In the genomic region with DNA sequence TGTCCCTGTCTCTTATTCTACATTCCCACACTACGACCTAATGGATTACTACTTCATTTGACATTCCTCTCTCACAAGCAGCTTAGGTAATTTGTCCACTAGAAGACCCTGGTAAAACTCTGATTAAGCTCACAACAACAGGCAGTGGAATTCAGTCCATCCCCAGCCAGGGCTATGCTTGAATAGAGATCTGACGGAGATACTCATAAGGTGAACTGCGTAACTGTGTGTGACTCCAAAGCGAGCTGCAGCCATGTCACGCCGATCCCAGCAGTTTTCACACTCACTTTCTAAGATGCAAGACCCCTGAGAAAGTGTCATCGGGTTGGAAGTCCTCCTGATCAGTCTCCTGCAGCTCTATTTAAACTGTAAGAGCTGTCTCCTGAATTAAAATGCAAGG, we compare ENCODE assay signal across 19 cellular contexts. TPM values are rescaled to one million over a fixed set of nuclear protein-coding genes. Genes with fewer than 3 reads are reported as not detected.
"Had no signal": no experiment of that assay in that cellular context is flagged by ENCODE, and none has a peak within 500 bp of the region (broad histone marks: within the 10 kb centered on the region; RNA-seq: fewer than 3 reads in every experiment).

No MANE protein-coding gene starts in this region.

- H3K4me1 Mint-ChIP-seq: activated CD4-positive, alpha-beta memory T cell treated with anti-CD3 and anti-CD28 coated beads, Interleukin-2, amount 10 ng/mL, durations not matched to agents 7 days and 5 days; activated CD4-positive, alpha-beta T cell treated with anti-CD3 and anti-CD28 coated beads for 36 hours; naive thymus-derived CD4-positive, alpha-beta T cell; T-cell had no signal

- H3K36me3 Mint-ChIP-seq: T-cell had no signal

- H3K27me3 Mint-ChIP-seq: activated CD4-positive, alpha-beta memory T cell treated with anti-CD3 and anti-CD28 coated beads, Interleukin-2, amount 10 ng/mL, durations not matched to agents 7 days and 5 days; activated CD4-positive, alpha-beta T cell treated with anti-CD3 and anti-CD28 coated beads for 36 hours; naive thymus-derived CD4-positive, alpha-beta T cell; T-cell had no signal

- H3K4me3 Mint-ChIP-seq: activated CD4-positive, alpha-beta memory T cell treated with anti-CD3 and anti-CD28 coated beads, Interleukin-2, amount 10 ng/mL, durations not matched to agents 7 days and 5 days; activated CD4-positive, alpha-beta T cell treated with anti-CD3 and anti-CD28 coated beads for 36 hours; naive thymus-derived CD4-positive, alpha-beta T cell; T-cell had no signal

- H3K27ac Mint-ChIP-seq: activated CD4-positive, alpha-beta memory T cell treated with anti-CD3 and anti-CD28 coated beads, Interleukin-2, amount 10 ng/mL, durations not matched to agents 7 days and 5 days; activated CD4-positive, alpha-beta T cell treated with anti-CD3 and anti-CD28 coated beads for 36 hours; naive thymus-derived CD4-positive, alpha-beta T cell; T-cell had no signal

- ATAC-seq: activated CD4-positive, alpha-beta T cell treated with anti-CD3 and anti-CD28 coated beads for 36 hours; body of pancreas; gastroesophageal sphincter; naive thymus-derived CD4-positive, alpha-beta T cell; psoas muscle; T-cell had no signal

- H3K4me1 ChIP-seq: body of pancreas, gastroesophageal sphincter, psoas muscle, sigmoid colon had no signal

- H3K9me3 ChIP-seq: gastroesophageal sphincter, psoas muscle, sigmoid colon had no signal

- DNase-seq: activated CD4-positive, alpha-beta memory T cell treated with anti-CD3 and anti-CD28 coated beads, Interleukin-2, amount 10 ng/mL, durations not matched to agents 7 days and 5 days; activated CD4-positive, alpha-beta T cell treated with anti-CD3 and anti-CD28 coated beads for 36 hours; activated naive CD4-positive, alpha-beta T cell treated with Interleukin-2 at 50 U/mL for 16 hours; body of pancreas; central memory CD4-positive, alpha-beta T cell; effector CD8-positive, alpha-beta T cell; kidney glomerular epithelial cell; naive thymus-derived CD4-positive, alpha-beta T cell; occipital lobe; psoas muscle; sigmoid colon; stimulated activated CD4-positive, alpha-beta T cell treated with anti-CD3 and anti-CD28 coated beads, Interleukin-12 subunit alpha, Interleukin-12 subunit beta, amount 100 ng/mL, for 4 hours; stimulated activated naive CD4-positive, alpha-beta T cell treated with Interleukin-2 at 50 U/mL for 16 hours; T-cell; T1000 had no signal

- H3K27ac ChIP-seq: body of pancreas, coronary artery, epithelial cell of prostate, gastroesophageal sphincter, psoas muscle, sigmoid colon had no signal

- H3K36me3 ChIP-seq: gastroesophageal sphincter, sigmoid colon had no signal

- H3K27me3 ChIP-seq: body of pancreas, gastroesophageal sphincter, sigmoid colon had no signal

- H3K4me3 ChIP-seq: body of pancreas, coronary artery, gastroesophageal sphincter, psoas muscle, sigmoid colon had no signal

RNA-seq across cellular contexts. Expression of gene ROBO2, which starts 25.7 kb away (rescaled TPM):
- total RNA-seq: activated CD4-positive, alpha-beta memory T cell treated with anti-CD3 and anti-CD28 coated beads, Interleukin-2, amount 10 ng/mL, durations not matched to agents 7 days and 5 days; activated CD4-positive, alpha-beta T cell treated with anti-CD3 and anti-CD28 coated beads for 36 hours; lung microvascular endothelial cell; naive thymus-derived CD4-positive, alpha-beta T cell; T-cell had no signal
- polyA plus RNA-seq: naive thymus-derived CD4-positive, alpha-beta T cell had no signal
